8 cellular contexts compared by ENCODE assay signal in the genomic region with DNA sequence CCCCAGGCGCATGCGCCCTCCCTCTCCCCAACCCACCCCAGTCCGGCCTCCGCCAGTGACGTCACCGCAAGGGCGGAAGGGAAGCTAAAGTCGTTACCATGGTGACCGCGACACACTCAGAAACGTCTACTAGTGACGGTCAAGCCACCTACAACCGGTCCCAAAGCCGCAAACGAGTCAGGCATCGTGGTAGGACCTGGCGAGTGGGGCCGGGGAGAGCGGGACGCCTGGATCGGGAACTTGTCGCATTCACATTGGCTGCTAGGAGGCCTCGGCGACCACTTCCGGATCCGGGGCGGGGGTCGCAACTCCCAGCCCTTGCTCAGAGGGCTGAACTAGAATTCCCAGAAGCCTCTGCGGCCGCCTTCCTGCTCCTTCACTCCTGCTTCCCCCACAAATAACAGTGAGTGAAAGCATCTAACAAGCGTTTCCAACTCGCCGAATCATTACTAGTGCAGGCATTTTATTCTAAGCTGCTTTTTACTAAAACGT. TPM values are rescaled to one million over a fixed set of nuclear protein-coding genes. Genes with fewer than 3 reads are reported as not detected.
DNase-seq lines count a peak whose midpoint lies in the region; ATAC-seq and TF ChIP-seq lines count a peak whose summit lies in the region.

A gene with protein sequence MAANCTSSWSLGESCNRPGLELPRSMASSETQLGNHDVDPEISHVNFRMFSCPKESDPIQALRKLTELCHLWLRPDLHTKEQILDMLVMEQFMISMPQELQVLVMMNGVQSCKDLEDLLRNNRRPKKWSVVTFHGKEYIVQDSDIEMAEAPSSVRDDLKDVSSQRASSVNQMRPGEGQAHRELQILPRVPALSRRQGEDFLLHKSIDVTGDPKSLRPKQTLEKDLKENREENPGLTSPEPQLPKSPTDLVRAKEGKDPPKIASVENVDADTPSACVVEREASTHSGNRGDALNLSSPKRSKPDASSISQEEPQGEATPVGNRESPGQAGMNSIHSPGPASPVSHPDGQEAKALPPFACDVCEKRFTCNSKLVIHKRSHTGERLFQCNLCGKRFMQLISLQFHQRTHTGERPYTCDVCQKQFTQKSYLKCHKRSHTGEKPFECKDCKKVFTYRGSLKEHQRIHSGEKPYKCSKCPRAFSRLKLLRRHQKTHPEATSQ (minus strand): TSS at position 256 of the 492 bp plus-strand sequence. CDS start 89,793 bp downstream, outside the sequence.

- intact Hi-C loops in left ventricle myocardium superior (cut with micrococcal nuclease) (no loop called here), prostate gland (cut with DNase I) (no loop called here)

- TF ChIP-seq CTCF in prostate gland (IDR thresholded peaks at IDR 0.05): no peak

- WGBS in prostate gland: under 1% methylated on average over 31 of the region's 34 CpGs
- WGBS in urinary bladder: under 1% methylated on average over 34 of the region's 34 CpGs

- peak within 1 kb of the TSS; percentile 100 for H3K27ac ChIP-seq in angular gyrus (ENCODE audit: low read depth, low read length)
- H3K27ac ChIP-seq in prostate gland: peak within 1 kb of the TSS; percentile 94 to 96
- H3K27ac ChIP-seq in urinary bladder (ENCODE audit: low read depth): peak within 1 kb of the TSS; percentile 99

- H3K4me1 ChIP-seq in prostate gland (replicated peaks) (no peaks in the 10 kb centered on the region), urinary bladder (ENCODE audit: insufficient read depth) (peaks cover 2% of the 10 kb centered on the region)

- H3K36me3 ChIP-seq in prostate gland: no peaks in the 10 kb centered on the region
- no peaks in the 10 kb centered on the region for H3K36me3 ChIP-seq in urinary bladder (ENCODE audit: insufficient read depth)

- ATAC-seq in GM18505 (IDR thresholded peaks at IDR 0.05; ENCODE audit: unreplicated experiment) (peak; percentile 70), HG02970 (IDR thresholded peaks at IDR 0.05; ENCODE audit: low FRiP score, unreplicated experiment) (peak; percentile 73), left ventricle myocardium superior (peak; percentile 93)

- no peaks in the 10 kb centered on the region for H3K27me3 ChIP-seq in prostate gland (replicated peaks; ENCODE audit: insufficient read depth)

- peak; percentile 70 for TF ChIP-seq POLR2A in GM18505 (IDR thresholded peaks at IDR 0.05; ENCODE audit: borderline replicate concordance, extremely low read depth, insufficient read depth, insufficient read length)
- TF ChIP-seq POLR2A in prostate gland (IDR thresholded peaks at IDR 0.05): no peak

- H3K9me3 ChIP-seq in prostate gland: no peaks in the 10 kb centered on the region

- peak; percentile 94 for DNase-seq in NCI-H187 treated with DMSO at 0.1 percent for 48 hours (lab: John Stamatoyannopoulos, UW)
- DNase-seq in T-helper 2 cell: peak; percentile 95 to 98 (median 97)
- DNase-seq in left ventricle myocardium superior: peak; percentile 98
- DNase-seq in prostate gland (ENCODE audit: low spot score): peak; percentile 95

- H3K4me3 ChIP-seq in prostate gland: peak within 1 kb of the TSS; percentile 55 to 62
- peak within 1 kb of the TSS; percentile 69 for H3K4me3 ChIP-seq in urinary bladder (ENCODE audit: low read depth, low read length)

RNA-seq across cellular contexts. Expression of the gene that starts here (rescaled TPM):
- total RNA-seq in left ventricle myocardium superior: 18.4 TPM
- total RNA-seq in prostate gland: 10 to 100 TPM; 13.3 to 21.9 TPM
- 17.2 TPM for total RNA-seq in urinary bladder
- polyA plus RNA-seq in urinary bladder: 6.4 TPM

Comparison
In these comparisons a context has a peak if more than half of its experiments do, and no peak if none do; other contexts are left out.
1. Peak in every context shown above with its lines: DNase-seq, ATAC-seq, H3K4me3 ChIP-seq and H3K27ac ChIP-seq.